8 cellular contexts compared by ENCODE assay signal in the genomic region with DNA sequence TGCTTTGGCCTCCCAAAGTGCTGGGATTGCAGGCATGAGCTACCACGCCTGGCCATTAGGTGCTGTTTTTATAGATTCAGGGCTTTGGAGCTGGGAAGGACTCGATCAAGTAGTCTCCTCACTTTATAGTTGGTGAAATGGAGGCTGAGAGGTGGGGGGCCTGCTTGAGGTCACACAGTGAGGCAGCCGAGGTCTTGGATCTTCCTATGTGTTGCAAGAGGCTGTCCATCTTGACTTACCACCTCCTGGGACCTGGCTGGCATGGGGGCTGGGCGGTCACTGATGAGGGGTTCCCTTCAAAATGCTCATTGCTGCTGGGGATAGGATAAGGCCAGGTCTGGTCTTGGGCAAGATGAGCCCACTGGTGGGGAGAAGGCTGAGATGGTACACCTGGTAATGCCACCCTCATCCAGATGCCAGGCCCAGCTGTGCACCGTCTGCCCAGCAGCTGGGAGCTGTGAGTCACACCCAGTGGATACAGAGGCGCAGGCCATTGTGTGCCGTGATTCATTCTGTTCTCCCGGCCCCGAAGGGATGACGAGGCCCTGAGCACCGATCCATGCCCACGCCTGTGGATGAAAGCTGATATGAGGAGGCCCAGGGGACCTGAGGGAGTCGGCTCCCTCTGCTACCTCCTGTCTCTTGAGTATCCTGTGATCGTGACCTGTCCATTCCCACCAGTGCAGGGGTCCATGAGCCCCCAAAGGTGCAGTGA. TPM values are rescaled to one million over a fixed set of nuclear protein-coding genes. Genes with fewer than 3 reads are reported as not detected.
DNase-seq lines count a peak whose midpoint lies in the region; ATAC-seq and TF ChIP-seq lines count a peak whose summit lies in the region.

No MANE protein-coding gene starts in this region.

- no peaks in the 10 kb centered on the region for H3K9me3 Mint-ChIP-seq in HFFc6
- no peaks in the 10 kb centered on the region for H3K9me3 Mint-ChIP-seq in brain

- no peak; the same call in 1 of the 2 replicates for TF ChIP-seq CTCF in HFFc6 (IDR thresholded peaks at IDR 0.05)
- no peak for TF ChIP-seq CTCF in brain (conservative IDR thresholded peaks at IDR 0.05)
- TF ChIP-seq CTCF in kidney epithelial cell (IDR thresholded peaks at IDR 0.05; ENCODE audit: insufficient read depth, low read length, poor library complexity, severe bottlenecking) = peak; percentile 5
- TF ChIP-seq CTCF in suprapubic skin (IDR thresholded peaks at IDR 0.05) = no peak

- H3K27ac Mint-ChIP-seq in HFFc6 = peak overlapping the region; percentile 96
- H3K27ac Mint-ChIP-seq in brain = peak overlapping the region; percentile 16 to 74 (median 69)

- H3K36me3 Mint-ChIP-seq in HFFc6 (ENCODE audit: low read depth) = peaks cover 24% of the 10 kb centered on the region
- peaks cover 14% of the 10 kb centered on the region for H3K36me3 Mint-ChIP-seq in brain

- no peak for TF ChIP-seq EP300 in suprapubic skin (IDR thresholded peaks at IDR 0.05)

- H3K27me3 ChIP-seq in kidney epithelial cell (ENCODE audit: control insufficient read depth, insufficient read depth, low read length) (no peaks in the 10 kb centered on the region), suprapubic skin (no peaks in the 10 kb centered on the region)

- H3K4me3 Mint-ChIP-seq in HFFc6 = peak overlapping the region; percentile 81
- peak overlapping the region in 2 of 5 experiments; percentile 30 to 34 for H3K4me3 Mint-ChIP-seq in brain

- H3K4me1 Mint-ChIP-seq in HFFc6 (ENCODE audit: low read depth) (peaks cover 84% of the 10 kb centered on the region), brain (peaks cover 69% of the 10 kb centered on the region)

- no peak for TF ChIP-seq POLR2A in suprapubic skin (IDR thresholded peaks at IDR 0.05)

- H3K27ac ChIP-seq in suprapubic skin = peak overlapping the region; percentile 82

- no peak overlapping the region for H3K4me3 ChIP-seq in kidney epithelial cell (ENCODE audit: low read depth, low read length)
- H3K4me3 ChIP-seq in suprapubic skin = no peak overlapping the region

- H3K36me3 ChIP-seq in kidney epithelial cell (ENCODE audit: control insufficient read depth, insufficient read depth, low read length) (no peaks in the 10 kb centered on the region), suprapubic skin (no peaks in the 10 kb centered on the region)

- peaks cover 82% of the 10 kb centered on the region for H3K4me1 ChIP-seq in suprapubic skin

- DNase-seq in HFFc6 (peak; percentile 89), kidney epithelial cell (ENCODE audit: low read depth) (peak; percentile 91), suprapubic skin (ENCODE audit: low spot score in 2 of 2) (no peak), NAMALWA (ENCODE audit: low spot score) (no peak)

- no peaks in the 10 kb centered on the region for H3K9me3 ChIP-seq in suprapubic skin

- ATAC-seq in GM21825 (IDR thresholded peaks at IDR 0.05; ENCODE audit: unreplicated experiment) = no peak
- no peak for ATAC-seq in HG03095 (IDR thresholded peaks at IDR 0.05; ENCODE audit: unreplicated experiment)
- no peak for ATAC-seq in HG02981 (IDR thresholded peaks at IDR 0.05; ENCODE audit: unreplicated experiment)

- peaks cover 11% of the 10 kb centered on the region for H3K27me3 Mint-ChIP-seq in HFFc6 (ENCODE audit: insufficient read depth)
- H3K27me3 Mint-ChIP-seq in brain = no peaks in the 10 kb centered on the region

- 52% methylated on average over 14 of the region's 14 CpGs for WGBS in suprapubic skin

RNA-seq across cellular contexts. Expression of a gene that starts 10.5 kb away (rescaled TPM):
- total RNA-seq in HFFc6 (2021; fragmentation: NEBNext Ultra II Directional; extraction: Animal tissue kit (Norgen Biotek cat#: 25700)) = 100 to 1,000 TPM; 126 to 199 (median 147) TPM
- polyA plus RNA-seq in brain (ENCODE audit: insufficient read depth, low read depth, low replicate concordance) = 40.0 TPM
- 155 and 192 TPM in 2 replicates for total RNA-seq in kidney epithelial cell
- 100 to 1,000 TPM in 3 of 4 donors, 10 to 100 TPM in 1; 94.6 to 157 (median 134) TPM for total RNA-seq in suprapubic skin

RNA-seq across cellular contexts. Expression of a gene that starts 47.9 kb away (rescaled TPM):
- 1,000 to 10,000 TPM; 1,658 to 2,163 (median 1,911) TPM for total RNA-seq in HFFc6 (2021; fragmentation: NEBNext Ultra II Directional; extraction: Animal tissue kit (Norgen Biotek cat#: 25700))
- polyA plus RNA-seq in brain (ENCODE audit: insufficient read depth, low read depth, low replicate concordance) = 2,096 TPM
- total RNA-seq in kidney epithelial cell (3,131 and 3,855 TPM in 2 replicates), suprapubic skin (1,000 to 10,000 TPM; 1,684 to 3,537 (median 3,314) TPM)

Comparison
In these comparisons a context has a peak if more than half of its experiments do, and no peak if none do; other contexts are left out.
1. DNase-seq: peak in HFFc6 (single experiment) and kidney epithelial cell (single experiment); none in suprapubic skin (0 of 2) and NAMALWA (single experiment).